8 cellular contexts compared by ENCODE assay signal in the genomic region with DNA sequence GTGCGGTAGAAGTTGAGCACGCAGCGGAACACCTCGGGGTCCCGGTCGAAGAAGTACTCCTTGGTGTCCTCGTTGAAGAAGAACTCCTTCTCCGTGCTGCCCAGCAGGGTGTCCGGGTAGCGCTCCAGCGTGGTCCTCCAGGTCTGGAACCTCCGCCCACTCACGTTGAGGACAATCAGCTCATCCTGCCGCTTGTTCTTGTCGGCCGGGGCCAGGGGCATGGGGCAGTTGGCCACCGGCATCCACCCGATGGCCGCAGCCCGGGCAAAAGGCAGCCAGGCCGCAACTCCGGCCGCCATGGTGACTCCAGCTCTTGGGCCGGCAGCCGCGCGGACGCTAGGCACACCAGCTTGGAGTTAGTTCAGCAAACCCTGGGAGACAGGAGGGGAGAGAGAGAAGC. TPM values are rescaled to one million over a fixed set of nuclear protein-coding genes. Genes with fewer than 3 reads are reported as not detected.
"Had no signal": no experiment of that assay in that cellular context is flagged by ENCODE, and none has a peak within 500 bp of the region (broad histone marks: within the 10 kb centered on the region; RNA-seq: fewer than 3 reads in every experiment).

No MANE protein-coding gene starts in this region.

- H3K4me3 ChIP-seq: GM12878 had no signal

- DNase-seq: GDM1, GF-D8 had no signal

- ATAC-seq: GM12878 had no signal

- FAIRE-seq: G401.6, GM12878, GM12891, GM12892, GM18507, GM19239 had no signal

RNA-seq across cellular contexts. Expression of a gene that starts 7.0 kb away (rescaled TPM):
- total RNA-seq: GM12878 had no signal
